Comparison of ENCODE assay signal across 1 cellular context in genomic region chr14:103336191-103336590, GRCh38.
TF ChIP-seq lines count a peak whose summit lies in the region.

No MANE protein-coding gene starts in this region.

TF ChIP-seq in HEK293T, 16 proteins besides CTCF, POLR2A, EP300 and RAD21:
- no peak for TF ChIP-seq FOXK2 (IDR thresholded peaks at IDR 0.05)
- no peak for TF ChIP-seq ARNT (IDR thresholded peaks at IDR 0.05)
- TF ChIP-seq LEF1 (IDR thresholded peaks at IDR 0.05; ENCODE audit: borderline replicate concordance): no peak
- TF ChIP-seq BHLHE40 (IDR thresholded peaks at IDR 0.05; ENCODE audit: borderline replicate concordance): no peak
- TF ChIP-seq ZNF384 (IDR thresholded peaks at IDR 0.05): no peak
- no peak for TF ChIP-seq ELF4 (IDR thresholded peaks at IDR 0.05)
- TF ChIP-seq HDGF (IDR thresholded peaks at IDR 0.05; ENCODE audit: borderline replicate concordance): no peak
- no peak for TF ChIP-seq TARDBP (IDR thresholded peaks at IDR 0.05)
